ENCODE assay signal across 23 cellular contexts in genomic region chr18:80086281-80086680, GRCh38. TPM values are rescaled to one million over a fixed set of nuclear protein-coding genes. Genes with fewer than 3 reads are reported as not detected.
DNase-seq lines count a peak whose midpoint lies in the region; ATAC-seq and TF ChIP-seq lines count a peak whose summit lies in the region.
"Had no signal": no experiment of that assay in that cellular context is flagged by ENCODE, and none has a peak within 500 bp of the region (broad histone marks: within the 10 kb centered on the region; RNA-seq: fewer than 3 reads in every experiment).

No MANE protein-coding gene starts in this region.

- TF ChIP-seq RAD21 in IMR-90 (IDR thresholded peaks at IDR 0.05; ENCODE audit: low read length): no peak

- CTCF ChIA-PET in IMR-90 (lab: Yijun Ruan, JAX): no interaction called here

- H3K79me1 ChIP-seq in IMR-90 (ENCODE audit: low read depth in 1 of 2, low read length in 2 of 2): no peaks in the 10 kb centered on the region

- H3K9me1 ChIP-seq in IMR-90 (ENCODE audit: insufficient read depth, low read length): no peaks in the 10 kb centered on the region

- H3K27me3 ChIP-seq in IMR-90 (ENCODE audit: control insufficient read depth, insufficient read depth, low read length): peaks cover 5% of the 10 kb centered on the region
- H3K27me3 ChIP-seq: BLaER1 treated with 17β-estradiol and CSF1 and Interleukin-3, amounts not matched to agents 10 nM and 100 nM; MG63; SJCRH30 had no signal

- ATAC-seq in IMR-90 (ENCODE audit: low read depth): peak; percentile 75
- ATAC-seq: A549, Panc1, T-cell had no signal

- no peak overlapping the region for H4K8ac ChIP-seq in IMR-90 (ENCODE audit: low read depth in 2 of 2, low read length in 2 of 2)

- H2BK15ac ChIP-seq in IMR-90 (ENCODE audit: low read depth, low read length): no peak overlapping the region

- H3K4me1 ChIP-seq in IMR-90 (ENCODE audit: control insufficient read depth, insufficient read depth, low read length): no peaks in the 10 kb centered on the region
- H3K4me1 ChIP-seq: A549; BLaER1 treated with 17β-estradiol and CSF1 and Interleukin-3, amounts not matched to agents 10 nM and 100 nM; SJCRH30 had no signal

- no peak overlapping the region for H4K91ac ChIP-seq in IMR-90 (ENCODE audit: insufficient read depth, low read depth, low read length)

- WGBS in IMR-90 (ENCODE audit: extremely low coverage in 2 of 2, insufficient read length in 1 of 2), 2 experiments: no CpG with 5 or more reads among the region's 4 CpGs

- H3K23ac ChIP-seq in IMR-90 (ENCODE audit: low read depth, low read length): no peak overlapping the region

- H2BK120ac ChIP-seq in IMR-90 (ENCODE audit: low read depth, low read length): no peak overlapping the region

- no peak for TF ChIP-seq CTCF in IMR-90 (conservative IDR thresholded peaks at IDR 0.05; ENCODE audit: low read depth, low read length)

- no peak overlapping the region for H3K27ac ChIP-seq in IMR-90 (ENCODE audit: insufficient read depth, low read length)
- H3K27ac ChIP-seq: A549; BLaER1 treated with 17β-estradiol and CSF1 and Interleukin-3, amounts not matched to agents 10 nM and 100 nM; GM23248; SJCRH30 had no signal

- H3K56ac ChIP-seq in IMR-90 (ENCODE audit: extremely low read depth, insufficient read depth, low read length): no peak overlapping the region

- no peak overlapping the region for H3K4ac ChIP-seq in IMR-90 (ENCODE audit: low read depth, low read length)

- no peaks in the 10 kb centered on the region for H4K20me1 ChIP-seq in IMR-90 (ENCODE audit: insufficient read depth, low read length)
- H4K20me1 ChIP-seq: BLaER1 treated with 17β-estradiol and CSF1 and Interleukin-3, amounts not matched to agents 10 nM and 100 nM had no signal

- H4K5ac ChIP-seq in IMR-90 (ENCODE audit: low read depth, low read length): no peak overlapping the region

- H3K9ac ChIP-seq in IMR-90 (ENCODE audit: low read depth, low read length): no peak overlapping the region
- H3K9ac ChIP-seq: BLaER1 treated with 17β-estradiol and CSF1 and Interleukin-3, amounts not matched to agents 10 nM and 100 nM; GM23248 had no signal

- intact Hi-C loops in IMR-90 (cut with micrococcal nuclease): no loop called here

- DNase-seq in AG20443 (ENCODE audit: low spot score): peak; percentile 9
- DNase-seq in IMR-90: peak; percentile 49
- DNase-seq in amniotic epithelial cell (ENCODE audit: low read depth): peak; percentile 64
- DNase-seq in kidney tubule cell (ENCODE audit: low spot score): peak; percentile 28
- no peak for DNase-seq in NCI-H2171 (lab: John Stamatoyannopoulos, UW)
- DNase-seq in G401 (ENCODE audit: low spot score): no peak
- no peak for DNase-seq in NCI-H2107 (lab: John Stamatoyannopoulos, UW)
- DNase-seq in activated T-cell treated with anti-CD3 and anti-CD28 coated beads, Interleukin-2, amount 50 U/mL, for 48 hours: no peak
- DNase-seq: CD4-positive, alpha-beta memory T cell; GM23248; H9; Karpas-422; MG63; NCI-H1436; NCI-H187 treated with DMSO at 0.1 percent for 48 hours; NCI-H2227 treated with DMSO at 0.1 percent for 48 hours; NCI-H510A treated with DMSO at 0.1 percent for 48 hours; NCI-H748 treated with DMSO at 0.1 percent for 48 hours; SJCRH30; T-cell had no signal

- no peak for TF ChIP-seq POLR2A in IMR-90 (IDR thresholded peaks at IDR 0.05; ENCODE audit: low read depth, low read length)

- H2AFZ ChIP-seq in IMR-90 (replicated peaks; ENCODE audit: low read length, poor library complexity): no peak overlapping the region
- H2AFZ ChIP-seq: GM23248 had no signal

- no peak overlapping the region for H3K4me2 ChIP-seq in IMR-90 (ENCODE audit: low read depth, low read length)
- H3K4me2 ChIP-seq: A549; BLaER1 treated with 17β-estradiol and CSF1 and Interleukin-3, amounts not matched to agents 10 nM and 100 nM had no signal

- H3K14ac ChIP-seq in IMR-90 (replicated peaks; ENCODE audit: low read depth, low read length): no peak overlapping the region

- H3K36me3 ChIP-seq in IMR-90 (ENCODE audit: control insufficient read depth, insufficient read depth, low read length): no peaks in the 10 kb centered on the region
- H3K36me3 ChIP-seq: MG63, SJCRH30 had no signal

- in situ Hi-C loops in IMR-90 (cut with MboI; ENCODE audit: low sequenced_read_pairs): no loop called here
- in situ Hi-C loops in G401 (cut with HindIII; ENCODE audit: low sequenced_read_pairs): no loop called here

- no peak overlapping the region for H2BK20ac ChIP-seq in IMR-90 (ENCODE audit: low read depth, low read length)

- no peak overlapping the region for H2AK5ac ChIP-seq in IMR-90 (ENCODE audit: low read depth, low read length)

- no peak overlapping the region for H3K4me3 ChIP-seq in IMR-90 (ENCODE audit: insufficient read depth, low read depth, low read length)
- H3K4me3 ChIP-seq: A549; BLaER1 treated with 17β-estradiol and CSF1 and Interleukin-3, amounts not matched to agents 10 nM and 100 nM; GM23248; MG63; SJCRH30 had no signal

- H2AK9ac ChIP-seq in IMR-90 (replicated peaks; ENCODE audit: low read depth, low read length, poor library complexity): no peak overlapping the region

- BruUV-seq in IMR-90 (replicated peaks; lab: Mats Ljungman, UMichigan): no TSS peak

- dilution Hi-C loops in IMR-90 (cut with HindIII; ENCODE audit: low sequenced_read_pairs, unreplicated experiment): no loop called here

- peaks cover 4% of the 10 kb centered on the region for H3K9me3 ChIP-seq in IMR-90 (ENCODE audit: control insufficient read depth, insufficient read depth, low read length)
- H3K9me3 ChIP-seq: SJCRH30 had no signal

- H2BK5ac ChIP-seq in IMR-90 (ENCODE audit: low read depth, low read length, poor library complexity, severe bottlenecking): no peak overlapping the region

- no peak overlapping the region for H3K18ac ChIP-seq in IMR-90 (ENCODE audit: low read depth, low read length)

- POLR2A ChIA-PET in IMR-90 (lab: Charles Lee; ENCODE audit: unreplicated experiment): no interaction called here

TF ChIP-seq in IMR-90, 13 proteins besides CTCF, POLR2A, EP300 and RAD21:
- TF ChIP-seq RCOR1 (IDR thresholded peaks at IDR 0.05; ENCODE audit: insufficient replicate concordance, low read length) (no peak), SMC3 (IDR thresholded peaks at IDR 0.05; ENCODE audit: low read depth, low read length) (no peak)

RNA-seq across cellular contexts. Expression of gene ADNP2, which starts 22.8 kb away (rescaled TPM):
- 13.9 and 18.3 TPM in 2 replicates for total RNA-seq in IMR-90 (2012; rRNA removed)
- 5.5 and 5.6 TPM in 2 replicates for polyA plus RNA-seq in IMR-90 (2012; rRNA removed)
- polyA plus RNA-seq in IMR-90 (2012; cell fraction: cytosol; rRNA removed): 3.1 and 3.7 TPM in 2 replicates
- 8.1 and 9.2 TPM in 2 replicates for polyA plus RNA-seq in IMR-90 (2012; cell fraction: nucleus; rRNA removed; ENCODE audit: low replicate concordance)
- 25.1 and 27.3 TPM in 2 replicates for total RNA-seq in G401 (2014; rRNA removed; shearing (Covaris generic))

RNA-seq across cellular contexts. Expression of gene RBFA, which starts 52.0 kb away (rescaled TPM):
- total RNA-seq in IMR-90 (2012; rRNA removed): 21.0 and 25.0 TPM in 2 replicates
- 37.8 and 38.0 TPM in 2 replicates for polyA plus RNA-seq in IMR-90 (2012; rRNA removed)
- 25.3 and 38.3 TPM in 2 replicates for polyA plus RNA-seq in IMR-90 (2012; cell fraction: cytosol; rRNA removed)
- 32.7 and 71.5 TPM in 2 replicates for polyA plus RNA-seq in IMR-90 (2012; cell fraction: nucleus; rRNA removed; ENCODE audit: low replicate concordance)
- 45.1 and 48.6 TPM in 2 replicates for total RNA-seq in G401 (2014; rRNA removed; shearing (Covaris generic))

Comparison
In these comparisons a context has a peak if more than half of its experiments do, and no peak if none do; other contexts are left out.
1. DNase-seq: peak in AG20443 (single experiment), IMR-90 (single experiment), amniotic epithelial cell (single experiment) and kidney tubule cell (single experiment); none in NCI-H2171 (single experiment), G401 (single experiment), NCI-H2107 (single experiment) and activated T-cell treated with anti-CD3 and anti-CD28 coated beads, Interleukin-2, amount 50 U/mL, for 48 hours (0 of 2).